Comparison of ENCODE assay signal across 27 cellular contexts in genomic region chr16:51119576-51120288, GRCh38. TPM values are rescaled to one million over a fixed set of nuclear protein-coding genes. Genes with fewer than 3 reads are reported as not detected.
DNase-seq lines count a peak whose midpoint lies in the region; ATAC-seq and TF ChIP-seq lines count a peak whose summit lies in the region.
"Had no signal": no experiment of that assay in that cellular context is flagged by ENCODE, and none has a peak within 500 bp of the region (broad histone marks: within the 10 kb centered on the region; RNA-seq: fewer than 3 reads in every experiment).

No MANE protein-coding gene starts in this region.

- H3K4me3 Mint-ChIP-seq in immature natural killer cell: no peak overlapping the region
- H3K4me3 Mint-ChIP-seq: activated CD8-positive, alpha-beta T cell treated with anti-CD3 and anti-CD28 coated beads for 36 hours; activated naive CD8-positive, alpha-beta T cell treated with anti-CD3 and anti-CD28 coated beads, Interleukin-2, amount 10 ng/mL, durations not matched to agents 7 days and 5 days; stimulated activated naive CD8-positive, alpha-beta T cell treated with anti-CD3 and anti-CD28 coated beads, Interleukin-15, amount 100 ng/mL, for 72 hours had no signal

- peaks cover 0 to 1% (median 0%) of the 10 kb centered on the region in 6 donors for H3K9me3 Mint-ChIP-seq in immature natural killer cell
- H3K9me3 Mint-ChIP-seq: activated CD8-positive, alpha-beta T cell treated with anti-CD3 and anti-CD28 coated beads for 36 hours; activated naive CD8-positive, alpha-beta T cell treated with anti-CD3 and anti-CD28 coated beads, Interleukin-2, amount 10 ng/mL, durations not matched to agents 7 days and 5 days; stimulated activated naive CD8-positive, alpha-beta T cell treated with anti-CD3 and anti-CD28 coated beads, Interleukin-15, amount 100 ng/mL, for 72 hours had no signal

- H3K27me3 Mint-ChIP-seq in immature natural killer cell (ENCODE audit: low read depth in 3 of 3): peaks cover 0 to 8% (median 4%) of the 10 kb centered on the region in 3 donors

- DNase-seq in AG10803 (ENCODE audit: low read depth) (peak; percentile 33), WERI-Rb-1 (peak; percentile 38), left kidney (ENCODE audit: low read depth, low spot score) (peak; percentile 41), putamen (ENCODE audit: low spot score) (peak; percentile 32), NOMO-1 treated with dmso at 0.1 percent for 144 hours (lab: John Stamatoyannopoulos, UW; ENCODE audit: unreplicated experiment) (no peak), HK-2 (ENCODE audit: unreplicated experiment) (no peak), immature natural killer cell (no peak)
- DNase-seq: activated CD4-positive, CD25-positive, alpha-beta regulatory T cell treated with anti-CD3 and anti-CD28 coated beads, Interleukin-2, amount 50 U/mL, for 72 hours; activated CD8-positive, alpha-beta T cell treated with anti-CD3 and anti-CD28 coated beads for 36 hours; activated effector memory CD4-positive, alpha-beta T cell treated with Interleukin-2 at 50 U/mL for 16 hours; activated naive CD8-positive, alpha-beta T cell treated with anti-CD3 and anti-CD28 coated beads, Interleukin-2, amount 10 ng/mL, durations not matched to agents 7 days and 5 days; central memory CD4-positive, alpha-beta T cell; DMS53; heart right ventricle; left lung; NCI-H1694 treated with DMSO at 0.1 percent for 48 hours; NCI-H2171; NCI-H748 treated with DMSO at 0.1 percent for 48 hours; PC-3; Right ventricle myocardium superior; stimulated activated naive CD8-positive, alpha-beta T cell treated with anti-CD3 and anti-CD28 coated beads, Interleukin-15, amount 100 ng/mL, for 72 hours had no signal

- H3K4me3 ChIP-seq in AG10803 (ENCODE audit: low read length): no peak overlapping the region
- no peak overlapping the region for H3K4me3 ChIP-seq in WERI-Rb-1 (ENCODE audit: low read depth, low read length)
- H3K4me3 ChIP-seq: GM12878, heart right ventricle, left lung, tibial nerve had no signal

- no peaks in the 10 kb centered on the region for H3K36me3 ChIP-seq in WERI-Rb-1
- H3K36me3 ChIP-seq: heart right ventricle, left lung, tibial nerve had no signal

- no peak overlapping the region for H3K27ac Mint-ChIP-seq in immature natural killer cell
- H3K27ac Mint-ChIP-seq: activated CD8-positive, alpha-beta T cell treated with anti-CD3 and anti-CD28 coated beads for 36 hours; activated naive CD8-positive, alpha-beta T cell treated with anti-CD3 and anti-CD28 coated beads, Interleukin-2, amount 10 ng/mL, durations not matched to agents 7 days and 5 days; stimulated activated naive CD8-positive, alpha-beta T cell treated with anti-CD3 and anti-CD28 coated beads, Interleukin-15, amount 100 ng/mL, for 72 hours had no signal

- no peaks in the 10 kb centered on the region for H3K27me3 ChIP-seq in WERI-Rb-1 (ENCODE audit: insufficient read depth, low read depth, severe bottlenecking)

- ATAC-seq in HG02938 (IDR thresholded peaks at IDR 0.05; ENCODE audit: unreplicated experiment): no peak
- ATAC-seq: activated CD8-positive, alpha-beta T cell treated with anti-CD3 and anti-CD28 coated beads for 36 hours; GM12878; HCT116; heart right ventricle; left lung; PC-3; sciatic nerve; stimulated activated naive CD8-positive, alpha-beta T cell treated with anti-CD3 and anti-CD28 coated beads, Interleukin-15, amount 100 ng/mL, for 72 hours had no signal

- no peaks in the 10 kb centered on the region for H3K4me1 Mint-ChIP-seq in immature natural killer cell
- H3K4me1 Mint-ChIP-seq: activated naive CD8-positive, alpha-beta T cell treated with anti-CD3 and anti-CD28 coated beads, Interleukin-2, amount 10 ng/mL, durations not matched to agents 7 days and 5 days; stimulated activated naive CD8-positive, alpha-beta T cell treated with anti-CD3 and anti-CD28 coated beads, Interleukin-15, amount 100 ng/mL, for 72 hours had no signal

- no peak overlapping the region for H3K27ac ChIP-seq in WERI-Rb-1
- H3K27ac ChIP-seq: heart right ventricle, left lung, tibial nerve had no signal

- no peaks in the 10 kb centered on the region for H3K36me3 Mint-ChIP-seq in immature natural killer cell
- H3K36me3 Mint-ChIP-seq: activated naive CD8-positive, alpha-beta T cell treated with anti-CD3 and anti-CD28 coated beads, Interleukin-2, amount 10 ng/mL, durations not matched to agents 7 days and 5 days had no signal

- no peak for TF ChIP-seq CTCF in AG10803 (conservative IDR thresholded peaks at IDR 0.05; ENCODE audit: low read length)
- TF ChIP-seq CTCF in WERI-Rb-1 (IDR thresholded peaks at IDR 0.05; ENCODE audit: low read depth, low read length): peak; percentile 25; the same call in 1 of the 2 replicates

- H3K9me3 ChIP-seq in WERI-Rb-1 (ENCODE audit: severe bottlenecking): no peaks in the 10 kb centered on the region
- H3K9me3 ChIP-seq: heart right ventricle, left lung, tibial nerve had no signal

RNA-seq across cellular contexts. Expression of gene SALL1, which starts 31.3 kb away (rescaled TPM):
- not detected for polyA plus RNA-seq in immature natural killer cell
- polyA plus RNA-seq: endothelial cell of umbilical vein had no signal

Comparison
In these comparisons a context has a peak if more than half of its experiments do, and no peak if none do; other contexts are left out.
1. DNase-seq: peak in AG10803 (single experiment), WERI-Rb-1 (single experiment), left kidney (single experiment) and putamen (single experiment); none in NOMO-1 treated with dmso at 0.1 percent for 144 hours (single experiment), HK-2 (single experiment) and immature natural killer cell (0 of 3).